Comparison of ENCODE assay signal across 23 cellular contexts in the genomic region with DNA sequence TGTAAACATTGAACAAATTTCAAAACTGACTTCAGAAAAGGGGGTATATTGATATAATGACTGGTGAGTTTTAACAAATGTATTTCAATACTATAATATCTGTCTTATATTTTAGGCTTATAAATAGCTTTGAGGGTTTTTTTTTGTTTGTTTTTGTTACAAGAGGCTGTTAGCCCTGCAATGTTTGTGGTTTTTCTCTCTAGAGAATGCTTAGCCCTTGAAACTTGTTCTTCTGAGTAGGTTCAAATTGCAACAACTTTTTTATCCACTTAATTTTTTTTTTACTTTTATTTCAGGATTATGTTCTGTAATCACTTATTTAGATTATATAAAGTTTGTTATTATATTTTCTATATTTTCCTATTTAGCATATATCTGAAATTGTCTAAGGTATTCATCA.
A peak's percentile ranks its signal among the peaks of the same experiment; 100 is the strongest.
DNase-seq lines count a peak whose midpoint lies in the region; ATAC-seq, FAIRE-seq and TF ChIP-seq lines count a peak whose summit lies in the region.
"Had no signal": no experiment of that assay in that cellular context is flagged by ENCODE, and none has a peak within 500 bp of the region (broad histone marks: within the 10 kb centered on the region; RNA-seq: fewer than 3 reads in every experiment).

No MANE protein-coding gene starts in this region.

- H3K9me3 ChIP-seq in left lung = no peaks in the 10 kb centered on the region
- no peaks in the 10 kb centered on the region for H3K9me3 ChIP-seq in naive thymus-derived CD4-positive, alpha-beta T cell (ENCODE audit: control insufficient read depth in 2 of 3, low read length in 3 of 3)
- H3K9me3 ChIP-seq: BLaER1 treated with 17β-estradiol and CSF1 and Interleukin-3, amounts not matched to agents 10 nM and 100 nM; Caco-2 had no signal

- ATAC-seq in left lung (peak; percentile 42), left lobe of liver (no peak)
- no peak for ATAC-seq in naive thymus-derived CD4-positive, alpha-beta T cell

- TF ChIP-seq CTCF in left lung (IDR thresholded peaks at IDR 0.05) = no peak
- TF ChIP-seq CTCF in foreskin fibroblast (IDR thresholded peaks at IDR 0.05; ENCODE audit: low read depth, low read length) = no peak

- POLR2A ChIA-PET in naive thymus-derived CD4-positive, alpha-beta T cell (lab: Charles Lee) = no interaction called here

- H3K27me3 Mint-ChIP-seq in naive thymus-derived CD4-positive, alpha-beta T cell = peaks cover 0 to 6% (median 0%) of the 10 kb centered on the region in 5 donors

- DNase-seq in DMS53 (lab: John Stamatoyannopoulos, UW) (peak; percentile 27), DMS53 treated with DMSO at 0.1 percent for 48 hours (lab: John Stamatoyannopoulos, UW; ENCODE audit: unreplicated experiment) (no peak), left lung (no peak), foreskin fibroblast (no peak), left lobe of liver (ENCODE audit: low spot score) (no peak)
- DNase-seq in effector CD8-positive, alpha-beta T cell (lab: John Stamatoyannopoulos, UW) = no peak
- DNase-seq in naive thymus-derived CD4-positive, alpha-beta T cell = no peak
- DNase-seq: ACHN; Caco-2; CD4-positive, alpha-beta memory T cell; DMS 273 treated with DMSO at 0.1 percent for 48 hours; GOT3; MV-4-11; NCI-H1694; NCI-H2081; SHP77 treated with DMSO at 0.1 percent for 48 hours had no signal

- peaks cover 0 to 3% (median 0%) of the 10 kb centered on the region in 11 donors for H3K9me3 Mint-ChIP-seq in naive thymus-derived CD4-positive, alpha-beta T cell
- H3K9me3 Mint-ChIP-seq: CD4-positive, alpha-beta memory T cell had no signal

- CTCF ChIA-PET in naive thymus-derived CD4-positive, alpha-beta T cell (lab: Charles Lee) = no interaction called here

- intact Hi-C loops in left lung (cut with DNase I) = no loop called here
- intact Hi-C loops in naive thymus-derived CD4-positive, alpha-beta T cell (cut with micrococcal nuclease) = no loop called here

- H3K27ac Mint-ChIP-seq in naive thymus-derived CD4-positive, alpha-beta T cell = no peak overlapping the region
- H3K27ac Mint-ChIP-seq: CD4-positive, alpha-beta memory T cell had no signal

- peak; percentile 12 for FAIRE-seq in endometrium (lab: Jason Lieb, UNC)
- FAIRE-seq: G401.6 had no signal

- H3K27me3 ChIP-seq in left lung = no peaks in the 10 kb centered on the region
- H3K27me3 ChIP-seq in naive thymus-derived CD4-positive, alpha-beta T cell (ENCODE audit: control insufficient read depth in 2 of 2, insufficient read depth in 2 of 2, low read length in 2 of 2) = no peaks in the 10 kb centered on the region
- H3K27me3 ChIP-seq: BLaER1 treated with 17β-estradiol and CSF1 and Interleukin-3, amounts not matched to agents 10 nM and 100 nM had no signal

- no peak overlapping the region for H3K4me3 Mint-ChIP-seq in naive thymus-derived CD4-positive, alpha-beta T cell
- H3K4me3 Mint-ChIP-seq: CD4-positive, alpha-beta memory T cell had no signal

- no peaks in the 10 kb centered on the region for H3K36me3 Mint-ChIP-seq in naive thymus-derived CD4-positive, alpha-beta T cell
- H3K36me3 Mint-ChIP-seq: CD4-positive, alpha-beta memory T cell had no signal

- no peak overlapping the region for H3K4me3 ChIP-seq in left lung
- H3K4me3 ChIP-seq in foreskin fibroblast (ENCODE audit: low read depth in 1 of 2, low read length in 2 of 2) = no peak overlapping the region
- H3K4me3 ChIP-seq in naive thymus-derived CD4-positive, alpha-beta T cell (ENCODE audit: low read length) = no peak overlapping the region
- H3K4me3 ChIP-seq: BLaER1 treated with 17β-estradiol and CSF1 and Interleukin-3, amounts not matched to agents 10 nM and 100 nM; SK-N-MC had no signal

- H3K36me3 ChIP-seq in left lung = no peaks in the 10 kb centered on the region
- no peaks in the 10 kb centered on the region for H3K36me3 ChIP-seq in naive thymus-derived CD4-positive, alpha-beta T cell (ENCODE audit: control insufficient read depth in 2 of 3, insufficient read depth in 3 of 3, low read length in 3 of 3)
- H3K36me3 ChIP-seq: BLaER1 treated with 17β-estradiol and CSF1 and Interleukin-3, amounts not matched to agents 10 nM and 100 nM had no signal

- no peaks in the 10 kb centered on the region for H3K4me1 ChIP-seq in left lung
- H3K4me1 ChIP-seq in naive thymus-derived CD4-positive, alpha-beta T cell (ENCODE audit: control insufficient read depth in 2 of 2, insufficient read depth in 2 of 2, low read length in 2 of 2) = no peaks in the 10 kb centered on the region

- no peak overlapping the region for H3K27ac ChIP-seq in left lung
- H3K27ac ChIP-seq in naive thymus-derived CD4-positive, alpha-beta T cell (ENCODE audit: low read depth, low read length) = no peak overlapping the region
- H3K27ac ChIP-seq: 22Rv1; BLaER1 treated with 17β-estradiol and CSF1 and Interleukin-3, amounts not matched to agents 10 nM and 100 nM; KMS-11; RWPE1; SK-N-MC had no signal

- H3K4me1 Mint-ChIP-seq in naive thymus-derived CD4-positive, alpha-beta T cell = no peaks in the 10 kb centered on the region
- H3K4me1 Mint-ChIP-seq: CD4-positive, alpha-beta memory T cell had no signal
